ENCODE assay signal across 8 cellular contexts in genomic region chr9:16626577-16627130, GRCh38.
DNase-seq lines count a peak whose midpoint lies in the region; ATAC-seq and TF ChIP-seq lines count a peak whose summit lies in the region.

No MANE protein-coding gene starts in this region.

- H3K27ac ChIP-seq in BLaER1 = peak overlapping the region; percentile 78

- H4K20me1 ChIP-seq in BLaER1 = no peaks in the 10 kb centered on the region

- peaks cover 78% of the 10 kb centered on the region for H3K4me1 ChIP-seq in BLaER1

- H3K27me3 Mint-ChIP-seq in mesothelial cell of epicardium (ENCODE audit: low read depth) = no peaks in the 10 kb centered on the region
- peaks cover 6% of the 10 kb centered on the region for H3K27me3 Mint-ChIP-seq in activated T-cell treated with anti-CD3 and anti-CD28 coated beads, Interleukin-2, amount 50 U/mL, for 72 hours (ENCODE audit: low read depth)

- peak overlapping the region; percentile 68 for H3K27ac Mint-ChIP-seq in mesothelial cell of epicardium
- H3K27ac Mint-ChIP-seq in activated T-cell treated with anti-CD3 and anti-CD28 coated beads, Interleukin-2, amount 50 U/mL, for 72 hours = no peak overlapping the region

- H3K9ac ChIP-seq in BLaER1 = peak overlapping the region; percentile 77

- no peaks in the 10 kb centered on the region for H3K36me3 Mint-ChIP-seq in mesothelial cell of epicardium
- no peaks in the 10 kb centered on the region for H3K36me3 Mint-ChIP-seq in activated T-cell treated with anti-CD3 and anti-CD28 coated beads, Interleukin-2, amount 50 U/mL, for 72 hours (ENCODE audit: insufficient read depth in 2 of 2)

- DNase-seq in NCI-H1694 treated with DMSO at 0.1 percent for 48 hours (lab: John Stamatoyannopoulos, UW) = peak; percentile 91
- peak; percentile 46 for DNase-seq in cerebellum (ENCODE audit: low spot score)
- no peak for DNase-seq in mesothelial cell of epicardium (ENCODE audit: low spot score in 2 of 2, unreplicated experiment in 2 of 2)
- no peak for DNase-seq in activated effector memory CD4-positive, alpha-beta T cell treated with anti-CD3 and anti-CD28 coated beads, Interleukin-2, amount 50 U/mL, for 16 hours
- no peak for DNase-seq in activated T-cell treated with anti-CD3 and anti-CD28 coated beads, Interleukin-2, amount 50 U/mL, for 72 hours
- DNase-seq in GM13977 (ENCODE audit: low spot score) = no peak

- in situ Hi-C loops in GM13977 (cut with MboI; ENCODE audit: low pct_unique_long_range_greater_than_20kb, low sequenced_read_pairs, unreplicated experiment) = no loop called here

- H3K9me3 Mint-ChIP-seq in mesothelial cell of epicardium = no peaks in the 10 kb centered on the region
- H3K9me3 Mint-ChIP-seq in activated T-cell treated with anti-CD3 and anti-CD28 coated beads, Interleukin-2, amount 50 U/mL, for 72 hours = no peaks in the 10 kb centered on the region

- peak overlapping the region; percentile 61; the same call in 1 of the 2 replicates for H3K4me3 ChIP-seq in BLaER1

- no peaks in the 10 kb centered on the region for H3K36me3 ChIP-seq in BLaER1

- H3K27me3 ChIP-seq in BLaER1 = no peaks in the 10 kb centered on the region

- TF ChIP-seq CTCF in mesothelial cell of epicardium (IDR thresholded peaks at IDR 0.05; ENCODE audit: unreplicated experiment) (no peak), GM13977 (IDR thresholded peaks at IDR 0.05; ENCODE audit: extremely low read depth, insufficient read depth, missing control alignments) (no peak)

- H3K4me3 Mint-ChIP-seq in mesothelial cell of epicardium = no peak overlapping the region
- H3K4me3 Mint-ChIP-seq in activated T-cell treated with anti-CD3 and anti-CD28 coated beads, Interleukin-2, amount 50 U/mL, for 72 hours = no peak overlapping the region

- no peak for ATAC-seq in HG02981 (IDR thresholded peaks at IDR 0.05; ENCODE audit: unreplicated experiment)
- ATAC-seq in activated T-cell treated with anti-CD3 and anti-CD28 coated beads, Interleukin-2, amount 50 U/mL, for 72 hours (replicated peaks in 1 of 2) = no peak

- H3K4me1 Mint-ChIP-seq in mesothelial cell of epicardium = peaks cover 54% of the 10 kb centered on the region
- H3K4me1 Mint-ChIP-seq in activated T-cell treated with anti-CD3 and anti-CD28 coated beads, Interleukin-2, amount 50 U/mL, for 72 hours (ENCODE audit: low read depth) = no peaks in the 10 kb centered on the region

- H3K4me2 ChIP-seq in BLaER1 = peak overlapping the region; percentile 86

- H3K9me3 ChIP-seq in BLaER1 = no peaks in the 10 kb centered on the region

Comparison
In these comparisons a context has a peak if more than half of its experiments do, and no peak if none do; other contexts are left out.
1. DNase-seq: peak in NCI-H1694 treated with DMSO at 0.1 percent for 48 hours (single experiment) and cerebellum (single experiment); none in mesothelial cell of epicardium (0 of 2), activated effector memory CD4-positive, alpha-beta T cell treated with anti-CD3 and anti-CD28 coated beads, Interleukin-2, amount 50 U/mL, for 16 hours (single experiment), activated T-cell treated with anti-CD3 and anti-CD28 coated beads, Interleukin-2, amount 50 U/mL, for 72 hours (0 of 2) and GM13977 (single experiment).